In genomic region chr15:74240002-74240568, GRCh38 we compare ENCODE assay signal across 9 cellular contexts. TPM values are rescaled to one million over a fixed set of nuclear protein-coding genes. Genes with fewer than 3 reads are reported as not detected.
A peak's percentile ranks its signal among the peaks of the same experiment; 100 is the strongest.
DNase-seq lines count a peak whose midpoint lies in the region; ATAC-seq and TF ChIP-seq lines count a peak whose summit lies in the region.
"Had no signal": no experiment of that assay in that cellular context is flagged by ENCODE, and none has a peak within 500 bp of the region (broad histone marks: within the 10 kb centered on the region; RNA-seq: fewer than 3 reads in every experiment).

No MANE protein-coding gene starts in this region.

- ATAC-seq in HG02642 (IDR thresholded peaks at IDR 0.05; ENCODE audit: poor library complexity, unreplicated experiment) (no peak), HG02938 (IDR thresholded peaks at IDR 0.05; ENCODE audit: unreplicated experiment) (no peak)
- ATAC-seq: GM12878 had no signal

- TF ChIP-seq CTCF in AG09309 (IDR thresholded peaks at IDR 0.05; ENCODE audit: control insufficient read depth, insufficient read depth, low read depth, low read length, missing control alignments) (peak; percentile 61), LNCaP clone FGC (IDR thresholded peaks at IDR 0.05; ENCODE audit: control insufficient read depth, extremely low read depth, insufficient read depth) (peak; percentile 87), fibroblast of the aortic adventitia (IDR thresholded peaks at IDR 0.05; ENCODE audit: insufficient read depth, low read length) (peak; percentile 48)

- peak; percentile 45 for DNase-seq in AG09309 (ENCODE audit: low read depth)
- peak; percentile 92 for DNase-seq in LNCaP clone FGC (ENCODE audit: low read depth)
- peak; percentile 88 for DNase-seq in SHP77 (lab: John Stamatoyannopoulos, UW)
- peak; percentile 87 for DNase-seq in fibroblast of the aortic adventitia (ENCODE audit: low read depth)
- peak; percentile 88 for DNase-seq in posterior vena cava (ENCODE audit: low spot score)
- DNase-seq in activated gamma-delta T cell treated with Interleukin-2 at 50 U/mL for 16 hours = no peak

- H3K4me3 ChIP-seq in AG09309 (ENCODE audit: control insufficient read depth, low read depth, low read length) (no peak overlapping the region), LNCaP clone FGC (ENCODE audit: low read depth, low read length) (no peak overlapping the region), fibroblast of the aortic adventitia (ENCODE audit: low read depth, low read length) (no peak overlapping the region)
- H3K4me3 ChIP-seq: GM12878 had no signal

- intact Hi-C loops in posterior vena cava (cut with DNase I) = no loop called here

RNA-seq across cellular contexts. Expression of gene CCDC33, which starts 4.0 kb away (rescaled TPM):
- 0.09 TPM in 1 of 2 replicates, not detected in the other for total RNA-seq in fibroblast of the aortic adventitia (ENCODE audit: low replicate concordance)
- total RNA-seq in posterior vena cava = not detected

RNA-seq across cellular contexts. Expression of gene STRA6, which starts 37.5 kb away (rescaled TPM):
- 0.18 and 0.25 TPM in 2 replicates for total RNA-seq in fibroblast of the aortic adventitia (ENCODE audit: low replicate concordance)
- 1 to 10 TPM in 1 of 2 donors, not detected in 1; 1.3 TPM for total RNA-seq in posterior vena cava
